Comparison of ENCODE assay signal across 1 cellular context in the genomic region with DNA sequence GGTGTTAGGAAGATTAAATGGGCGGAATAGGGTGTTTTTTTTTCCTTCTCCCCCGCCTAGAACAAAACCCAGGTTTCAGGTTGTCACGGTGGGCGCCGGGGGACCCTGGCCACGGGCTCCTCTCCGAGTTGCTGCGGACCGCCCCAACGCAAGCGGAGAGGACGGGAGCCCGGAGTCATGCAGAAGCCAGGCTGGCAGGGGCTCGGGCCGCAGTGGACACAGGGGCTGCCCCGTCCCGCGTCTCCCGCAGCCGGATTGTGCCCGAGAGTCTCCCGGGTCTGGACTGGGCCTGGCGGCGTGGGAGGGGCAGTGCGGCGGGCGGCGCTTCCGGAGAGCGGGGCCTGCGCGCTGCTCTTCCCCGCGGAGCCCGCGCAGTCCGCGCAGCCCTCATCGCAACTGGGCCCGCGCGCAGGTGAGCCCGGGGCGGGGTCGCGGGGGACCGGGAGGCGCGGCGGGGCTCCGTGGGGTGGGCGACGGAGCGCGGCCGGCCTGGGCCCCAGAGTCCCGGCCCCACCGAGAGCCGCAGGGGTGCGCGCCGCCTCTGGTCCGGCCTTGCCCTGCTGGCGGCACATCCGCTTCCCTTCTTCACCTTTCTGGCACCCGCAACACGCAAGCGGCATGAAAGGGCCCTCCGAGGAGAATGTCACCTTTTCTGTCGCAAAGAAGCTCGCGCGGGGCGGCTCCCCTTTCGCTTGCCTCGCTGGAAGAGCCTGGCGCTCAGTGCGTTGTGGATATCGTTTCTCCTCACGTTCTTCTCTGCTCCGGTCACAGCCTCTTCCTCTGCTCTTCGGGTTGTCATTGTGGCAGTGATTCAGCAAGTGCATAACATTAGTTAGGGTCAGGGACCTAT.
TF ChIP-seq lines count a peak whose summit lies in the region.

A gene with protein sequence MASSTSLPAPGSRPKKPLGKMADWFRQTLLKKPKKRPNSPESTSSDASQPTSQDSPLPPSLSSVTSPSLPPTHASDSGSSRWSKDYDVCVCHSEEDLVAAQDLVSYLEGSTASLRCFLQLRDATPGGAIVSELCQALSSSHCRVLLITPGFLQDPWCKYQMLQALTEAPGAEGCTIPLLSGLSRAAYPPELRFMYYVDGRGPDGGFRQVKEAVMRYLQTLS (plus strand): TSS at position 352 of the 850 bp plus-strand sequence. CDS start 7,802 bp downstream, outside the sequence.

TF ChIP-seq in HepG2, 621 proteins besides CTCF, POLR2A, EP300 and RAD21 (continued from another document and continues in another):
- TF ChIP-seq HMG20A (CRISPR knock-in tag; IDR thresholded peaks at IDR 0.05; ENCODE audit: borderline replicate concordance), result no peak; the same call in 1 of the 2 replicates
- peak; percentile 67; the same call in 1 of the 2 replicates for TF ChIP-seq DMAP1 (CRISPR knock-in tag; IDR thresholded peaks at IDR 0.05)
- TF ChIP-seq, protein P1, sequence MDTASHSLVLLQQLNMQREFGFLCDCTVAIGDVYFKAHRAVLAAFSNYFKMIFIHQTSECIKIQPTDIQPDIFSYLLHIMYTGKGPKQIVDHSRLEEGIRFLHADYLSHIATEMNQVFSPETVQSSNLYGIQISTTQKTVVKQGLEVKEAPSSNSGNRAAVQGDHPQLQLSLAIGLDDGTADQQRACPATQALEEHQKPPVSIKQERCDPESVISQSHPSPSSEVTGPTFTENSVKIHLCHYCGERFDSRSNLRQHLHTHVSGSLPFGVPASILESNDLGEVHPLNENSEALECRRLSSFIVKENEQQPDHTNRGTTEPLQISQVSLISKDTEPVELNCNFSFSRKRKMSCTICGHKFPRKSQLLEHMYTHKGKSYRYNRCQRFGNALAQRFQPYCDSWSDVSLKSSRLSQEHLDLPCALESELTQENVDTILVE (CRISPR knock-in tag; IDR thresholded peaks at IDR 0.05), result 0 out of 2 replicates have a peak, but pooled peaks have one; percentile 34
- 0 out of 2 replicates have a peak, but pooled peaks have one; percentile 20 for TF ChIP-seq ZNF143 (CRISPR knock-in tag; IDR thresholded peaks at IDR 0.05)
- TF ChIP-seq ZNF598 (CRISPR knock-in tag; IDR thresholded peaks at IDR 0.05; ENCODE audit: borderline replicate concordance), result no peak; the same call in 1 of the 2 replicates
- no peak for TF ChIP-seq ZNF225 (CRISPR knock-in tag; IDR thresholded peaks at IDR 0.05)
- TF ChIP-seq GATAD1 (CRISPR knock-in tag; IDR thresholded peaks at IDR 0.05), result peak; percentile 59; the same call in 1 of the 2 replicates
- TF ChIP-seq ZFP41 (CRISPR knock-in tag; IDR thresholded peaks at IDR 0.05; ENCODE audit: borderline replicate concordance), result no peak
- peak; percentile 57; the same call in 1 of the 2 replicates for TF ChIP-seq ZNF788 (CRISPR knock-in tag; IDR thresholded peaks at IDR 0.05; ENCODE audit: borderline replicate concordance)
- 0 out of 2 replicates have a peak, but pooled peaks have one; percentile 19 for TF ChIP-seq ZNF121 (CRISPR knock-in tag; IDR thresholded peaks at IDR 0.05)
- 0 out of 2 replicates have a peak, but pooled peaks have one; percentile 65 for TF ChIP-seq ZSCAN20 (CRISPR knock-in tag; IDR thresholded peaks at IDR 0.05; ENCODE audit: borderline replicate concordance)
- TF ChIP-seq BRCA1 (CRISPR knock-in tag; IDR thresholded peaks at IDR 0.05), result peak; percentile 51; the same call in 1 of the 2 replicates
- TF ChIP-seq NAIF1 (CRISPR knock-in tag; IDR thresholded peaks at IDR 0.05; ENCODE audit: borderline replicate concordance), result peak; percentile 70; the same call in 1 of the 2 replicates
- TF ChIP-seq AGO1 (IDR thresholded peaks at IDR 0.05; ENCODE audit: low read depth, low read length, poor library complexity, severe bottlenecking), result peak; percentile 70
- peak; percentile 41; the same call in 1 of the 2 replicates for TF ChIP-seq ZNF614 (CRISPR knock-in tag; IDR thresholded peaks at IDR 0.05; ENCODE audit: borderline replicate concordance)
- no peak for TF ChIP-seq IKZF4 (CRISPR knock-in tag; IDR thresholded peaks at IDR 0.05; ENCODE audit: borderline replicate concordance, low read depth, not compliant biosample characterization)
- no peak for TF ChIP-seq GTF2F1 (IDR thresholded peaks at IDR 0.05; ENCODE audit: low read length)
- no peak for TF ChIP-seq ZNF430 (CRISPR knock-in tag; IDR thresholded peaks at IDR 0.05)
- no peak for TF ChIP-seq ZNF644 (CRISPR knock-in tag; IDR thresholded peaks at IDR 0.05; ENCODE audit: low read depth)
- TF ChIP-seq ZNF441 (CRISPR knock-in tag; IDR thresholded peaks at IDR 0.05; ENCODE audit: borderline replicate concordance), result peak; percentile 91
- TF ChIP-seq, protein P2, sequence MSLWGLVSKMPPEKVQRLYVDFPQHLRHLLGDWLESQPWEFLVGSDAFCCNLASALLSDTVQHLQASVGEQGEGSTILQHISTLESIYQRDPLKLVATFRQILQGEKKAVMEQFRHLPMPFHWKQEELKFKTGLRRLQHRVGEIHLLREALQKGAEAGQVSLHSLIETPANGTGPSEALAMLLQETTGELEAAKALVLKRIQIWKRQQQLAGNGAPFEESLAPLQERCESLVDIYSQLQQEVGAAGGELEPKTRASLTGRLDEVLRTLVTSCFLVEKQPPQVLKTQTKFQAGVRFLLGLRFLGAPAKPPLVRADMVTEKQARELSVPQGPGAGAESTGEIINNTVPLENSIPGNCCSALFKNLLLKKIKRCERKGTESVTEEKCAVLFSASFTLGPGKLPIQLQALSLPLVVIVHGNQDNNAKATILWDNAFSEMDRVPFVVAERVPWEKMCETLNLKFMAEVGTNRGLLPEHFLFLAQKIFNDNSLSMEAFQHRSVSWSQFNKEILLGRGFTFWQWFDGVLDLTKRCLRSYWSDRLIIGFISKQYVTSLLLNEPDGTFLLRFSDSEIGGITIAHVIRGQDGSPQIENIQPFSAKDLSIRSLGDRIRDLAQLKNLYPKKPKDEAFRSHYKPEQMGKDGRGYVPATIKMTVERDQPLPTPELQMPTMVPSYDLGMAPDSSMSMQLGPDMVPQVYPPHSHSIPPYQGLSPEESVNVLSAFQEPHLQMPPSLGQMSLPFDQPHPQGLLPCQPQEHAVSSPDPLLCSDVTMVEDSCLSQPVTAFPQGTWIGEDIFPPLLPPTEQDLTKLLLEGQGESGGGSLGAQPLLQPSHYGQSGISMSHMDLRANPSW (CRISPR knock-in tag; IDR thresholded peaks at IDR 0.05; ENCODE audit: borderline replicate concordance), result no peak
- TF ChIP-seq, protein P3, sequence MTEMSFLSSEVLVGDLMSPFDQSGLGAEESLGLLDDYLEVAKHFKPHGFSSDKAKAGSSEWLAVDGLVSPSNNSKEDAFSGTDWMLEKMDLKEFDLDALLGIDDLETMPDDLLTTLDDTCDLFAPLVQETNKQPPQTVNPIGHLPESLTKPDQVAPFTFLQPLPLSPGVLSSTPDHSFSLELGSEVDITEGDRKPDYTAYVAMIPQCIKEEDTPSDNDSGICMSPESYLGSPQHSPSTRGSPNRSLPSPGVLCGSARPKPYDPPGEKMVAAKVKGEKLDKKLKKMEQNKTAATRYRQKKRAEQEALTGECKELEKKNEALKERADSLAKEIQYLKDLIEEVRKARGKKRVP (CRISPR knock-in tag; IDR thresholded peaks at IDR 0.05), result no peak; a peak in 1 of 4 replicates
- TF ChIP-seq ZNF550 (CRISPR knock-in tag; IDR thresholded peaks at IDR 0.05; ENCODE audit: borderline replicate concordance), result 0 out of 2 replicates have a peak, but pooled peaks have one; percentile 71
- TF ChIP-seq TBP (CRISPR knock-in tag; IDR thresholded peaks at IDR 0.05), result no peak
- TF ChIP-seq, protein P4, sequence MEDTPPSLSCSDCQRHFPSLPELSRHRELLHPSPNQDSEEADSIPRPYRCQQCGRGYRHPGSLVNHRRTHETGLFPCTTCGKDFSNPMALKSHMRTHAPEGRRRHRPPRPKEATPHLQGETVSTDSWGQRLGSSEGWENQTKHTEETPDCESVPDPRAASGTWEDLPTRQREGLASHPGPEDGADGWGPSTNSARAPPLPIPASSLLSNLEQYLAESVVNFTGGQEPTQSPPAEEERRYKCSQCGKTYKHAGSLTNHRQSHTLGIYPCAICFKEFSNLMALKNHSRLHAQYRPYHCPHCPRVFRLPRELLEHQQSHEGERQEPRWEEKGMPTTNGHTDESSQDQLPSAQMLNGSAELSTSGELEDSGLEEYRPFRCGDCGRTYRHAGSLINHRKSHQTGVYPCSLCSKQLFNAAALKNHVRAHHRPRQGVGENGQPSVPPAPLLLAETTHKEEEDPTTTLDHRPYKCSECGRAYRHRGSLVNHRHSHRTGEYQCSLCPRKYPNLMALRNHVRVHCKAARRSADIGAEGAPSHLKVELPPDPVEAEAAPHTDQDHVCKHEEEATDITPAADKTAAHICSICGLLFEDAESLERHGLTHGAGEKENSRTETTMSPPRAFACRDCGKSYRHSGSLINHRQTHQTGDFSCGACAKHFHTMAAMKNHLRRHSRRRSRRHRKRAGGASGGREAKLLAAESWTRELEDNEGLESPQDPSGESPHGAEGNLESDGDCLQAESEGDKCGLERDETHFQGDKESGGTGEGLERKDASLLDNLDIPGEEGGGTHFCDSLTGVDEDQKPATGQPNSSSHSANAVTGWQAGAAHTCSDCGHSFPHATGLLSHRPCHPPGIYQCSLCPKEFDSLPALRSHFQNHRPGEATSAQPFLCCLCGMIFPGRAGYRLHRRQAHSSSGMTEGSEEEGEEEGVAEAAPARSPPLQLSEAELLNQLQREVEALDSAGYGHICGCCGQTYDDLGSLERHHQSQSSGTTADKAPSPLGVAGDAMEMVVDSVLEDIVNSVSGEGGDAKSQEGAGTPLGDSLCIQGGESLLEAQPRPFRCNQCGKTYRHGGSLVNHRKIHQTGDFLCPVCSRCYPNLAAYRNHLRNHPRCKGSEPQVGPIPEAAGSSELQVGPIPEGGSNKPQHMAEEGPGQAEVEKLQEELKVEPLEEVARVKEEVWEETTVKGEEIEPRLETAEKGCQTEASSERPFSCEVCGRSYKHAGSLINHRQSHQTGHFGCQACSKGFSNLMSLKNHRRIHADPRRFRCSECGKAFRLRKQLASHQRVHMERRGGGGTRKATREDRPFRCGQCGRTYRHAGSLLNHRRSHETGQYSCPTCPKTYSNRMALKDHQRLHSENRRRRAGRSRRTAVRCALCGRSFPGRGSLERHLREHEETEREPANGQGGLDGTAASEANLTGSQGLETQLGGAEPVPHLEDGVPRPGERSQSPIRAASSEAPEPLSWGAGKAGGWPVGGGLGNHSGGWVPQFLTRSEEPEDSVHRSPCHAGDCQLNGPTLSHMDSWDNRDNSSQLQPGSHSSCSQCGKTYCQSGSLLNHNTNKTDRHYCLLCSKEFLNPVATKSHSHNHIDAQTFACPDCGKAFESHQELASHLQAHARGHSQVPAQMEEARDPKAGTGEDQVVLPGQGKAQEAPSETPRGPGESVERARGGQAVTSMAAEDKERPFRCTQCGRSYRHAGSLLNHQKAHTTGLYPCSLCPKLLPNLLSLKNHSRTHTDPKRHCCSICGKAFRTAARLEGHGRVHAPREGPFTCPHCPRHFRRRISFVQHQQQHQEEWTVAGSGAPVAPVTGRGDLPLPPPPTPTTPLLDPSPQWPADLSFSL (CRISPR knock-in tag; IDR thresholded peaks at IDR 0.05), result 0 out of 2 replicates have a peak, but pooled peaks have one; percentile 43
- TF ChIP-seq SPEN (CRISPR knock-in tag; IDR thresholded peaks at IDR 0.05; ENCODE audit: low read depth), result peak; percentile 88
- 0 out of 2 replicates have a peak, but pooled peaks have one; percentile 19 for TF ChIP-seq ERF (CRISPR knock-in tag; IDR thresholded peaks at IDR 0.05)
- TF ChIP-seq ZNF331 (CRISPR knock-in tag; IDR thresholded peaks at IDR 0.05), result peak; percentile 56; the same call in 1 of the 2 replicates
- TF ChIP-seq RARA (CRISPR knock-in tag; IDR thresholded peaks at IDR 0.05), result peak; percentile 6; the same call in 1 of the 2 replicates
- no peak for TF ChIP-seq SRF (IDR thresholded peaks at IDR 0.05; ENCODE audit: low read depth, low read length)
- no peak for TF ChIP-seq MAFF (IDR thresholded peaks at IDR 0.05; ENCODE audit: low read depth, low read length)
- 0 out of 2 replicates have a peak, but pooled peaks have one; percentile 33 for TF ChIP-seq CBX5 (CRISPR knock-in tag; IDR thresholded peaks at IDR 0.05; ENCODE audit: borderline replicate concordance)
- TF ChIP-seq ZSCAN21 (CRISPR knock-in tag; IDR thresholded peaks at IDR 0.05; ENCODE audit: borderline replicate concordance), result peak; percentile 67; the same call in 1 of the 2 replicates
- TF ChIP-seq FOXC1 (CRISPR knock-in tag; IDR thresholded peaks at IDR 0.05; ENCODE audit: borderline replicate concordance), result 0 out of 2 replicates have a peak, but pooled peaks have one; percentile 31
- no peak for TF ChIP-seq MAF1 (CRISPR knock-in tag; IDR thresholded peaks at IDR 0.05; ENCODE audit: borderline replicate concordance)
- TF ChIP-seq, protein P5, sequence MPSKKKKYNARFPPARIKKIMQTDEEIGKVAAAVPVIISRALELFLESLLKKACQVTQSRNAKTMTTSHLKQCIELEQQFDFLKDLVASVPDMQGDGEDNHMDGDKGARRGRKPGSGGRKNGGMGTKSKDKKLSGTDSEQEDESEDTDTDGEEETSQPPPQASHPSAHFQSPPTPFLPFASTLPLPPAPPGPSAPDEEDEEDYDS (CRISPR knock-in tag; IDR thresholded peaks at IDR 0.05), result peak; percentile 36; the same call in 1 of the 2 replicates
- TF ChIP-seq ZNF367 (CRISPR knock-in tag; IDR thresholded peaks at IDR 0.05; ENCODE audit: borderline replicate concordance), result no peak; the same call in 1 of the 2 replicates
- no peak for TF ChIP-seq FOXJ3 (CRISPR knock-in tag; IDR thresholded peaks at IDR 0.05; ENCODE audit: borderline replicate concordance)
- no peak for TF ChIP-seq TBL1XR1 (IDR thresholded peaks at IDR 0.05; ENCODE audit: borderline replicate concordance, low read length, partially characterized antibody)
- TF ChIP-seq, protein P6, sequence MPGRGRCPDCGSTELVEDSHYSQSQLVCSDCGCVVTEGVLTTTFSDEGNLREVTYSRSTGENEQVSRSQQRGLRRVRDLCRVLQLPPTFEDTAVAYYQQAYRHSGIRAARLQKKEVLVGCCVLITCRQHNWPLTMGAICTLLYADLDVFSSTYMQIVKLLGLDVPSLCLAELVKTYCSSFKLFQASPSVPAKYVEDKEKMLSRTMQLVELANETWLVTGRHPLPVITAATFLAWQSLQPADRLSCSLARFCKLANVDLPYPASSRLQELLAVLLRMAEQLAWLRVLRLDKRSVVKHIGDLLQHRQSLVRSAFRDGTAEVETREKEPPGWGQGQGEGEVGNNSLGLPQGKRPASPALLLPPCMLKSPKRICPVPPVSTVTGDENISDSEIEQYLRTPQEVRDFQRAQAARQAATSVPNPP (CRISPR knock-in tag; IDR thresholded peaks at IDR 0.05), result 0 out of 2 replicates have a peak, but pooled peaks have one; percentile 75
- TF ChIP-seq TCF12 (IDR thresholded peaks at IDR 0.05), result no peak
- TF ChIP-seq TCF12 (CRISPR knock-in tag; IDR thresholded peaks at IDR 0.05), result peak; percentile 59; the same call in 1 of the 2 replicates
